1 cellular context compared by ENCODE assay signal in genomic region chr3:37964716-37965115, GRCh38.
TF ChIP-seq lines count a peak whose summit lies in the region.

No MANE protein-coding gene starts in this region.

TF ChIP-seq in A549, 52 proteins besides CTCF, POLR2A, EP300 and RAD21 (continued from another document):
- TF ChIP-seq PBX3 (IDR thresholded peaks at IDR 0.05), result no peak
- no peak for TF ChIP-seq BCL3 (IDR thresholded peaks at IDR 0.05)
- no peak for TF ChIP-seq REST (IDR thresholded peaks at IDR 0.05)
- TF ChIP-seq FOSB (CRISPR knock-in tag; IDR thresholded peaks at IDR 0.05), result no peak
- TF ChIP-seq MYC (IDR thresholded peaks at IDR 0.05; ENCODE audit: borderline replicate concordance, low read length), result no peak
